8 cellular contexts compared by ENCODE assay signal in the genomic region with DNA sequence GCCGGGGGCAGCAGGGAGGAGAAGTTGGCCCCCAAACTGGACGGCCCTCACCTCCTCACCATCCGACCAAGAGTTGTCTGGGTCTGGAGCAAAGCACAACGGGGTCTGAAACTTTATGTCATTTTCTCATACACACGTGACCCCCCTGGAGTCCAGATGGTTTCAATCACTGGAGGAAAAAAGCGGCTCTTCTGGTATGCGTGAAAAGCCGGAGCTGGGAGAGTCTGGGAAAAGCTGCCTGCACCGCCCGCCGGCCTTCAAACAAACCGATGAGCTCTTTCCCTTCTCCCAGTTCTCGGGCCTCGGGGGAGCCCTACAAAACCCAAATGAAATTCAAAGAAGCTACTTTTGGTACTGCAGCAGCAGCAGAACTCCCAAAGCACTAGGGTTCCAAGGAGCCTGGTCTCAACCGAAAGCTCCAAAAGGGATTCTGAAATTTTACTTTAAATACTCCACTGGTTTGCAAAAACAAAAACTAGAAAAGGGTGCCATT. TPM values are rescaled to one million over a fixed set of nuclear protein-coding genes. Genes with fewer than 3 reads are reported as not detected.
A peak's percentile ranks its signal among the peaks of the same experiment; 100 is the strongest.
DNase-seq lines count a peak whose midpoint lies in the region; ATAC-seq and TF ChIP-seq lines count a peak whose summit lies in the region.

No MANE protein-coding gene starts in this region.

- POLR2A ChIA-PET in CD4-positive, alpha-beta T cell (lab: Charles Lee), result no interaction called here

- no peak overlapping the region for H3K4me3 Mint-ChIP-seq in CD4-positive, alpha-beta T cell

- H3K9me3 Mint-ChIP-seq in CD4-positive, alpha-beta T cell, result no peaks in the 10 kb centered on the region

- CTCF ChIA-PET in CD4-positive, alpha-beta T cell (lab: Charles Lee), result no interaction called here

- peak overlapping the region; percentile 89; the same call in 1 of the 2 replicates for H3K9ac ChIP-seq in ES-I3 (ENCODE audit: low read depth, low read length)

- H3K36me3 ChIP-seq in ES-I3 (ENCODE audit: insufficient read depth, low read length), result no peaks in the 10 kb centered on the region
- no peaks in the 10 kb centered on the region for H3K36me3 ChIP-seq in prostate gland

- H3K27ac ChIP-seq in right cardiac atrium (ENCODE audit: low read length), result peak overlapping the region; percentile 78
- peak overlapping the region; percentile 82 to 87 for H3K27ac ChIP-seq in prostate gland
- no peak overlapping the region for H3K27ac ChIP-seq in CD4-positive, alpha-beta T cell (ENCODE audit: low read depth, low read length)

- H3K9me3 ChIP-seq in ES-I3 (ENCODE audit: control insufficient read depth, insufficient read depth, low read length) (no peaks in the 10 kb centered on the region), right cardiac atrium (ENCODE audit: control insufficient read depth, low read length) (no peaks in the 10 kb centered on the region), prostate gland (no peaks in the 10 kb centered on the region)
- H3K9me3 ChIP-seq in CD4-positive, alpha-beta T cell (ENCODE audit: control insufficient read depth, low read length), result no peaks in the 10 kb centered on the region

- H3K4me1 Mint-ChIP-seq in CD4-positive, alpha-beta T cell (ENCODE audit: low read depth), result peaks cover 11% of the 10 kb centered on the region

- H3K27ac Mint-ChIP-seq in CD4-positive, alpha-beta T cell, result no peak overlapping the region

- DNase-seq in NCI-H146 treated with DMSO at 0.1 percent for 48 hours (lab: John Stamatoyannopoulos, UW; ENCODE audit: unreplicated experiment), result peak; percentile 21
- peak in 49 of 58 donors; percentile 13 to 67 (median 40) for DNase-seq in anterior cingulate cortex (lab: John Stamatoyannopoulos, UW)
- peak; percentile 59 to 88 (median 86) for DNase-seq in right cardiac atrium
- peak; percentile 37 for DNase-seq in prostate gland (ENCODE audit: low spot score)
- DNase-seq in CD4-positive, alpha-beta T cell, result no peak
- DNase-seq in GM19240 (ENCODE audit: insufficient read length, low spot score), result no peak

- peak overlapping the region; percentile 96 for H3K4me3 ChIP-seq in right cardiac atrium (ENCODE audit: low read length)
- peak overlapping the region; percentile 70 to 81 for H3K4me3 ChIP-seq in prostate gland

- intact Hi-C loops in right cardiac atrium (cut with DNase I), result no loop called here
- intact Hi-C loops in prostate gland (cut with DNase I), result loop anchor here (5.0 kb wide), 1 partner anchor 41 kb away; the partner anchor contains the start of gene AKIP1
- intact Hi-C loops in CD4-positive, alpha-beta T cell (cut with DNase I, micrococcal nuclease), result no loop called here

- WGBS in right cardiac atrium, result 4% methylated on average over 15 of the region's 15 CpGs
- WGBS in prostate gland, result 3% methylated on average over 15 of the region's 15 CpGs

- no peaks in the 10 kb centered on the region for H3K27me3 ChIP-seq in right cardiac atrium (ENCODE audit: control insufficient read depth, insufficient read depth)
- no peaks in the 10 kb centered on the region for H3K27me3 ChIP-seq in prostate gland (replicated peaks; ENCODE audit: insufficient read depth)
- peaks cover 54% of the 10 kb centered on the region for H3K27me3 ChIP-seq in CD4-positive, alpha-beta T cell (ENCODE audit: control insufficient read depth, insufficient read depth, low read length)

- no peak for TF ChIP-seq CTCF in prostate gland (IDR thresholded peaks at IDR 0.05)
- TF ChIP-seq CTCF in CD4-positive, alpha-beta T cell (IDR thresholded peaks at IDR 0.05), result no peak

- ATAC-seq in right cardiac atrium, result peak; percentile 83 to 85
- no peak for ATAC-seq in CD4-positive, alpha-beta T cell (ENCODE audit: poor library complexity)
- no peak for ATAC-seq in GM21360 (IDR thresholded peaks at IDR 0.05; ENCODE audit: unreplicated experiment)

- H3K36me3 Mint-ChIP-seq in CD4-positive, alpha-beta T cell (ENCODE audit: low read depth), result no peaks in the 10 kb centered on the region

- H3K4me1 ChIP-seq in ES-I3 (ENCODE audit: insufficient read depth, low read length), result peaks cover 17% of the 10 kb centered on the region; the same call in 1 of the 2 replicates
- H3K4me1 ChIP-seq in right cardiac atrium (ENCODE audit: control insufficient read depth, insufficient read depth, low read length), result peaks cover 4% of the 10 kb centered on the region
- H3K4me1 ChIP-seq in prostate gland (replicated peaks), result no peaks in the 10 kb centered on the region

- TF ChIP-seq POLR2A in prostate gland (IDR thresholded peaks at IDR 0.05), result no peak

- peaks cover 61% of the 10 kb centered on the region for H3K27me3 Mint-ChIP-seq in CD4-positive, alpha-beta T cell

RNA-seq across cellular contexts. Expression of gene AKIP1, which starts 39.7 kb away (rescaled TPM):
- total RNA-seq in right cardiac atrium (10 to 100 TPM; 24.4 to 30.3 (median 25.4) TPM), prostate gland (10 to 100 TPM; 23.8 to 47.1 TPM)
- polyA plus RNA-seq in right cardiac atrium, result 28.7 TPM
- total RNA-seq in CD4-positive, alpha-beta T cell, result 1 to 10 TPM; 3.2 to 4.1 TPM

Comparison
In these comparisons a context has a peak if more than half of its experiments do, and no peak if none do; other contexts are left out.
1. DNase-seq: peak in NCI-H146 treated with DMSO at 0.1 percent for 48 hours (single experiment), anterior cingulate cortex (49 of 58), right cardiac atrium (3 of 3) and prostate gland (single experiment); none in CD4-positive, alpha-beta T cell (0 of 10) and GM19240 (single experiment).
2. ATAC-seq: peak in right cardiac atrium (2 of 2); none in CD4-positive, alpha-beta T cell (single experiment) and GM21360 (single experiment).
3. RNA of gene AKIP1, which starts 39.7 kb away (total RNA-seq): 23.8 to 47.1 TPM in prostate gland and 24.4 to 30.3 TPM in right cardiac atrium; 3.2 to 4.1 TPM in CD4-positive, alpha-beta T cell; every median in the first group is over 4 times any median in the second.